In the genomic region with DNA sequence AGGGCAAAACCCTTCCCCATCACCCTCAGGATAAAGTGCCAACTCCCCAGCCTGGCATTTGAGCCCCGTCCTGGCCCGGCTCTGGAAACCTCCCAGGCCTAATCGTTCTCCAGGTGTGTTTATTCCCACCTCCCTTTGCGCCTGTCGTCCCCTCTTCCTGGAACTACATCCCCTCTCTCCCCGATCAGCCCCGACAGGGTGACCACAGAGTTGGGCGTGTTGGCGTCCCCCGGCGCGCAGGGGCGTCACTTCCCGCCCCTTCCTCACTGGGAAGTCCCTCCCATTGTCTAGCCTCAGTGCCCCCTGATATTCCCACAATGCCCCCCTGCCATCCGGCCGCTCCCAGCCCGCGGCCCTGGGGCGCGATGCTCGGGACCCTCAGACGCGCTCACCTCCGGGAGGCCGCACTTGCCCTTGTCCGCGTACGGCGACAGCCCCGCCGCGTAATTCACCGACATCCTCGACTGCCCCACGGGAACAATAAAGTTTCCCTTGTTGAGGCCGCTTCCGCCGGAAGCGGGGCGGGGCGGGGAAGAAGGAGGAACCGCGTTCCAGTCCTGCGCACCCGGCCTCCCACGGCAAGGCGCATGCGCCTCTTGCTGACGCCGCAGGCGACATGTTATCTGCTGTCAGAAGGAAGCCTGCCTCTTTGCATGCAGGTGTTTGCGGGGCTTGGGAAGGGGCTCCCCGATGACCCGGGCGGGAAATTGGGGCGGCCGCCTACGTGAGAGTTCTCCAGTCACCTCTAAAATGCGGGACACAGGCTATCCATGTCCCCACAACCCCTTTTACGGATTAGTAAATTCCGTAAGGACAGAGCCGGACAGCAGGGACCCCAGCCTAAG, we compare ENCODE assay signal across 8 cellular contexts. TPM values are rescaled to one million over a fixed set of nuclear protein-coding genes. Genes with fewer than 3 reads are reported as not detected.
DNase-seq lines count a peak whose midpoint lies in the region; ATAC-seq and TF ChIP-seq lines count a peak whose summit lies in the region.

Gene ANKRD24 (plus strand): TSS at position 608 of the 845 bp plus-strand sequence. CDS start 3,737 bp downstream, outside the sequence.
Gene SIRT6 (minus strand): TSS at position 482 of the 845 bp plus-strand sequence. CDS start 24 bp downstream, at position 458.

- peak in 2 of 4 experiments; percentile 10 to 30 for TF ChIP-seq CTCF in prostate gland (IDR thresholded peaks at IDR 0.05)

- H3K9me3 ChIP-seq in prostate gland, result no peaks in the 10 kb centered on the region

- peaks cover 0 to 2% of the 10 kb centered on the region in 2 donors for H3K36me3 ChIP-seq in prostate gland

- peaks cover 9% of the 10 kb centered on the region for H3K4me1 ChIP-seq in prostate gland (replicated peaks)

- H3K27me3 ChIP-seq in prostate gland (replicated peaks; ENCODE audit: insufficient read depth), result no peaks in the 10 kb centered on the region

- WGBS in prostate gland, result under 1% methylated on average over 62 of the region's 62 CpGs

- intact Hi-C loops in left ventricle myocardium superior (cut with micrococcal nuclease), result no loop called here
- intact Hi-C loops in prostate gland (cut with DNase I), result loop anchor here (5.0 kb wide), 1 partner anchor 200 kb away; no protein-coding TSS in a partner anchor

- TF ChIP-seq POLR2A in GM10847 (IDR thresholded peaks at IDR 0.05; ENCODE audit: extremely low read depth, insufficient read length) (peak; percentile 77), prostate gland (IDR thresholded peaks at IDR 0.05) (peak; percentile 65)

- DNase-seq in NCI-H1694 treated with DMSO at 0.1 percent for 48 hours (lab: John Stamatoyannopoulos, UW), result peak; percentile 82
- peak; percentile 93 to 98 (median 94) for DNase-seq in T-helper 2 cell
- DNase-seq in left ventricle myocardium superior, result peak; percentile 98
- peak; percentile 95 for DNase-seq in prostate gland (ENCODE audit: low spot score)
- peak; percentile 96 for DNase-seq in ureter (ENCODE audit: low spot score)

- ATAC-seq in HG02840 (IDR thresholded peaks at IDR 0.05; ENCODE audit: low FRiP score, unreplicated experiment) (peak; percentile 78), left ventricle myocardium superior (peak; percentile 98)

- H3K27ac ChIP-seq in angular gyrus (ENCODE audit: low read depth, low read length) (peak within 1 kb of the TSS; percentile 91), prostate gland (peak within 1 kb of the TSS; percentile 78 to 83)

- H3K4me3 ChIP-seq in prostate gland, result peak within 1 kb of the TSS; percentile 92 to 96

RNA-seq across cellular contexts. Expression of gene ANKRD24, which starts in this region (rescaled TPM):
- 0.42 TPM for total RNA-seq in left ventricle myocardium superior
- total RNA-seq in prostate gland, result 10 to 100 TPM in 1 of 2 donors, 1 to 10 TPM in 1; 3.6 to 12.0 TPM
- 2.7 TPM for total RNA-seq in ureter

RNA-seq across cellular contexts. Expression of gene SIRT6, which starts in this region (rescaled TPM):
- total RNA-seq in left ventricle myocardium superior (9.3 TPM), prostate gland (10 to 100 TPM; 23.5 to 37.3 TPM), ureter (23.9 TPM)

Comparison
In these comparisons a context has a peak if more than half of its experiments do, and no peak if none do; other contexts are left out.
1. Peak in every context shown above with its lines: DNase-seq, ATAC-seq, H3K4me3 ChIP-seq and H3K27ac ChIP-seq.